ENCODE assay signal across 8 cellular contexts in genomic region chr3:9933561-9934234, GRCh38. TPM values are rescaled to one million over a fixed set of nuclear protein-coding genes. Genes with fewer than 3 reads are reported as not detected.
DNase-seq lines count a peak whose midpoint lies in the region; ATAC-seq and TF ChIP-seq lines count a peak whose summit lies in the region.

CRELD1 (plus strand) TSS chr3:9933834; CDS start chr3:9934439, 605 bp downstream.

- H3K27me3 ChIP-seq in GM23248 (replicated peaks; ENCODE audit: insufficient read depth): no peaks in the 10 kb centered on the region

- H3K4me3 ChIP-seq in GM23248 (peak within 1 kb of the TSS; percentile 82), LNCaP clone FGC (ENCODE audit: low read depth, low read length) (peak within 1 kb of the TSS; percentile 90), fibroblast of pulmonary artery (replicated peaks; ENCODE audit: low read depth, low read length) (peak within 1 kb of the TSS; percentile 76)

- no peaks in the 10 kb centered on the region for H3F3A ChIP-seq in GM23248 (ENCODE audit: insufficient read depth)

- peak within 1 kb of the TSS; percentile 92 for H3K4me2 ChIP-seq in GM23248 (ENCODE audit: unreplicated experiment)

- DNase-seq in Daoy (ENCODE audit: low read depth): peak; percentile 94
- DNase-seq in GM23248: peak; percentile 93
- peak; percentile 85 for DNase-seq in LNCaP clone FGC (ENCODE audit: low read depth)
- DNase-seq in SHP77 (lab: John Stamatoyannopoulos, UW): peak; percentile 87 to 93
- peak; percentile 96 for DNase-seq in activated T-helper 9 cell treated with anti-CD3 and anti-CD28 coated beads, Interleukin-2, amount 50 U/mL, for 16 hours (ENCODE audit: low read depth)
- DNase-seq in fibroblast of pulmonary artery (ENCODE audit: low read depth): peak; percentile 95
- DNase-seq in stimulated activated naive CD8-positive, alpha-beta T cell treated with anti-CD3 and anti-CD28 coated beads, Interleukin-15, Interleukin-2, amounts not matched to agents 100 U/mL and 50 U/mL, for 24 hours: peak; percentile 97

- H3K9me3 Mint-ChIP-seq in nephron: no peaks in the 10 kb centered on the region

- H3K4me1 Mint-ChIP-seq in nephron: peaks cover 12% of the 10 kb centered on the region

- H3K4me1 ChIP-seq in GM23248 (ENCODE audit: insufficient read depth): peaks cover 11% of the 10 kb centered on the region

- peaks cover 3% of the 10 kb centered on the region for H3K27me3 Mint-ChIP-seq in nephron (ENCODE audit: low read depth)

- H3K36me3 Mint-ChIP-seq in nephron (ENCODE audit: low read depth): peaks cover 20% of the 10 kb centered on the region

- peak; percentile 85 for ATAC-seq in stimulated activated naive CD8-positive, alpha-beta T cell treated with anti-CD3 and anti-CD28 coated beads, Interleukin-15, Interleukin-2, amounts not matched to agents 100 U/mL and 50 U/mL, for 24 hours

- peak within 1 kb of the TSS; percentile 93 for H2AFZ ChIP-seq in GM23248

- H3K9me2 ChIP-seq in GM23248 (ENCODE audit: insufficient read depth): no peaks in the 10 kb centered on the region

- peaks cover 5% of the 10 kb centered on the region for H3K36me3 ChIP-seq in GM23248 (ENCODE audit: low read depth)

- peak within 1 kb of the TSS; percentile 92 to 99 (median 94) for H3K4me3 Mint-ChIP-seq in nephron

- peak within 1 kb of the TSS; percentile 86 for H3K9ac ChIP-seq in GM23248

- H4K20me1 ChIP-seq in GM23248 (ENCODE audit: insufficient read depth): no peaks in the 10 kb centered on the region

- H3K27ac ChIP-seq in GM23248: peak within 1 kb of the TSS; percentile 76

- no peaks in the 10 kb centered on the region for H3K9me3 ChIP-seq in GM23248 (ENCODE audit: low read depth)

- no peak for TF ChIP-seq CTCF in LNCaP clone FGC (IDR thresholded peaks at IDR 0.05; ENCODE audit: control insufficient read depth, extremely low read depth, insufficient read depth)
- no peak for TF ChIP-seq CTCF in fibroblast of pulmonary artery (IDR thresholded peaks at IDR 0.05; ENCODE audit: low read length, missing control alignments)
- TF ChIP-seq CTCF in nephron (IDR thresholded peaks at IDR 0.05; ENCODE audit: unreplicated experiment in 3 of 3): no peak

- H3K27ac Mint-ChIP-seq in nephron: peak within 1 kb of the TSS; percentile 70 to 96 (median 85)

- H3K79me2 ChIP-seq in GM23248 (ENCODE audit: insufficient read depth): no peaks in the 10 kb centered on the region

- 1 to 2% methylated on average over 32 to 49 of the region's 50 CpGs for WGBS in GM23248 (ENCODE audit: low coverage in 1 of 2, low lambda C conversion rate in 2 of 2, missing lambda C conversion rate in 2 of 2), 2 experiments

- in situ Hi-C loops in GM23248 (cut with MboI): no loop called here

RNA-seq across cellular contexts. Expression of gene CRELD1, which starts in this region (rescaled TPM):
- 9.9 and 12.4 TPM in 2 replicates for total RNA-seq in Daoy (2014; rRNA removed; shearing (Covaris generic))
- total RNA-seq in GM23248 (2014; rRNA removed; shearing (Covaris generic)): 18.2 and 29.5 TPM in 2 replicates
- 19.2 and 19.9 TPM in 2 replicates for polyA plus RNA-seq in GM23248 (2016; fragmentation: Nextera tagmentation; extraction: Ambion mirVana)

Comparison
In these comparisons a context has a peak if more than half of its experiments do, and no peak if none do; other contexts are left out.
1. Peak in every context shown above with its lines: DNase-seq, ATAC-seq, H3K4me3 ChIP-seq and H3K27ac ChIP-seq.